In genomic region chr3:127081001-127081720, GRCh38 we compare ENCODE assay signal across 14 cellular contexts.
A peak's percentile ranks its signal among the peaks of the same experiment; 100 is the strongest.
DNase-seq lines count a peak whose midpoint lies in the region; ATAC-seq and TF ChIP-seq lines count a peak whose summit lies in the region.
"Had no signal": no experiment of that assay in that cellular context is flagged by ENCODE, and none has a peak within 500 bp of the region (broad histone marks: within the 10 kb centered on the region; RNA-seq: fewer than 3 reads in every experiment).

No MANE protein-coding gene starts in this region.

- peaks cover 5 to 8% (median 5%) of the 10 kb centered on the region in 3 donors for H3K27me3 Mint-ChIP-seq in CD14-positive monocyte (ENCODE audit: low read depth in 3 of 3)
- H3K27me3 Mint-ChIP-seq: CD4-positive, alpha-beta T cell had no signal

- H3K27ac ChIP-seq in right cardiac atrium (ENCODE audit: low read length) (no peak overlapping the region), lower lobe of right lung (no peak overlapping the region), upper lobe of right lung (no peak overlapping the region)
- H3K27ac ChIP-seq: BLaER1 treated with 17β-estradiol and CSF1 and Interleukin-3, amounts not matched to agents 10 nM and 100 nM had no signal

- intact Hi-C loops in Right ventricle myocardium superior (cut with DNase I), result no loop called here
- intact Hi-C loops in right cardiac atrium (cut with DNase I), result no loop called here
- intact Hi-C loops in CD14-positive monocyte (cut with micrococcal nuclease), result no loop called here
- intact Hi-C loops in lower lobe of right lung (cut with DNase I), result no loop called here
- intact Hi-C loops in upper lobe of right lung (cut with DNase I), result no loop called here

- 82% methylated on average over 12 of the region's 12 CpGs for WGBS in right cardiac atrium

- H3K27me3 ChIP-seq in right cardiac atrium (ENCODE audit: control insufficient read depth, insufficient read depth) (no peaks in the 10 kb centered on the region), lower lobe of right lung (ENCODE audit: low read depth) (no peaks in the 10 kb centered on the region), upper lobe of right lung (no peaks in the 10 kb centered on the region)

- H3K4me3 ChIP-seq in right cardiac atrium (ENCODE audit: low read length), result no peak overlapping the region
- H3K4me3 ChIP-seq in lower lobe of right lung, result no peak overlapping the region
- H3K4me3 ChIP-seq in upper lobe of right lung, result no peak overlapping the region
- H3K4me3 ChIP-seq: BLaER1 treated with 17β-estradiol and CSF1 and Interleukin-3, amounts not matched to agents 10 nM and 100 nM; HAP-1 had no signal

- H3K4me3 Mint-ChIP-seq in CD14-positive monocyte, result no peak overlapping the region
- H3K4me3 Mint-ChIP-seq: CD4-positive, alpha-beta T cell had no signal

- no peak for ATAC-seq in Right ventricle myocardium superior (ENCODE audit: poor library complexity)
- ATAC-seq in right cardiac atrium, result no peak
- ATAC-seq in lower lobe of right lung, result no peak
- ATAC-seq in upper lobe of right lung, result no peak

- H3K4me1 Mint-ChIP-seq in CD14-positive monocyte, result no peaks in the 10 kb centered on the region

- TF ChIP-seq CTCF in CD14-positive monocyte (IDR thresholded peaks at IDR 0.05) (no peak), lower lobe of right lung (IDR thresholded peaks at IDR 0.05) (no peak), upper lobe of right lung (IDR thresholded peaks at IDR 0.05) (no peak)

- H3K36me3 ChIP-seq in lower lobe of right lung (no peaks in the 10 kb centered on the region), upper lobe of right lung (no peaks in the 10 kb centered on the region)
- H3K36me3 ChIP-seq: BLaER1 treated with 17β-estradiol and CSF1 and Interleukin-3, amounts not matched to agents 10 nM and 100 nM; HAP-1 had no signal

- no peaks in the 10 kb centered on the region for H3K36me3 Mint-ChIP-seq in CD14-positive monocyte

- no peaks in the 10 kb centered on the region for H3K4me1 ChIP-seq in right cardiac atrium (ENCODE audit: control insufficient read depth, insufficient read depth, low read length)
- H3K4me1 ChIP-seq in lower lobe of right lung, result no peaks in the 10 kb centered on the region
- no peaks in the 10 kb centered on the region for H3K4me1 ChIP-seq in upper lobe of right lung
- H3K4me1 ChIP-seq: HAP-1 had no signal

- peaks cover 0 to 3% (median 0%) of the 10 kb centered on the region in 7 donors for H3K9me3 Mint-ChIP-seq in CD14-positive monocyte
- H3K9me3 Mint-ChIP-seq: CD4-positive, alpha-beta T cell had no signal

- no peak overlapping the region for H3K27ac Mint-ChIP-seq in CD14-positive monocyte
- H3K27ac Mint-ChIP-seq: CD4-positive, alpha-beta T cell had no signal

- H3K9me3 ChIP-seq in right cardiac atrium (ENCODE audit: control insufficient read depth, low read length), result no peaks in the 10 kb centered on the region
- no peaks in the 10 kb centered on the region for H3K9me3 ChIP-seq in lower lobe of right lung
- H3K9me3 ChIP-seq in upper lobe of right lung, result no peaks in the 10 kb centered on the region
- H3K9me3 ChIP-seq: HAP-1 had no signal

- DNase-seq in Right ventricle myocardium superior (peak; percentile 33), right cardiac atrium (no peak), CD14-positive monocyte (ENCODE audit: low spot score) (peak; percentile 35), lower lobe of right lung (peak; percentile 19), upper lobe of right lung (peak; percentile 44), HPDE6-E6E7 (ENCODE audit: extremely low spot score) (no peak)
- no peak for DNase-seq in stimulated activated CD4-positive, alpha-beta T cell treated with anti-CD3 and anti-CD28 coated beads, Interleukin-4, amount 100 ng/mL, for 24 hours
- DNase-seq: 8988T; AML-193; Calu3; CD4-positive, alpha-beta T cell; DMS 273 treated with DMSO at 0.1 percent for 48 hours had no signal

Comparison
In these comparisons a context has a peak if more than half of its experiments do, and no peak if none do; other contexts are left out.
1. DNase-seq: peak in Right ventricle myocardium superior (single experiment), CD14-positive monocyte (single experiment), lower lobe of right lung (single experiment) and upper lobe of right lung (single experiment); none in right cardiac atrium (0 of 3), HPDE6-E6E7 (single experiment) and stimulated activated CD4-positive, alpha-beta T cell treated with anti-CD3 and anti-CD28 coated beads, Interleukin-4, amount 100 ng/mL, for 24 hours (single experiment).